25 cellular contexts compared by ENCODE assay signal in the genomic region with DNA sequence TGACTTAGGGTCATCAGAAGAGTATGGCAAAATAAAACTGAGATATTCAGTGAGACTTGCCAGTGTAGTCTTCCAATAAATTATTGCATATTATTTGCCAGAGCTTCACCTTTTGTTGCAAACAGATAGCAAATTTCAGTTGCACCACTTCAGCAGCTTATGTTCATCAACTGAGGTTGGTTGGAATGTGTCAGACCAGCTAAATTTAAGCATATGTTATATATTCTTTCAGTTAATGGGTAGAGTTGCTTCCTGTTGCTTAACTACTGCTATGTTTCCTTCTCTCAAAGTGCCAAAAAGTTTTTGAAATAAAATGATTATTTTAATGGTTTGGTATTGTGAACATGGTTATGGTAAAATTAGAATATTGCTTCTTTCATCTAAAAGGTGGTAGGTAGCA.
DNase-seq lines count a peak whose midpoint lies in the region; ATAC-seq and TF ChIP-seq lines count a peak whose summit lies in the region.
"Had no signal": no experiment of that assay in that cellular context is flagged by ENCODE, and none has a peak within 500 bp of the region (broad histone marks: within the 10 kb centered on the region; RNA-seq: fewer than 3 reads in every experiment).

No MANE protein-coding gene starts in this region.

- H3K9ac ChIP-seq in BLaER1 treated with 17β-estradiol and CSF1 and Interleukin-3, amounts not matched to agents 10 nM and 100 nM, result no peak overlapping the region

- peaks cover 0 to 26% (median 19%) of the 10 kb centered on the region in 11 experiments; a peak in 15 of 22 replicates for H3K9me3 ChIP-seq in BLaER1 treated with 17β-estradiol and CSF1 and Interleukin-3, amounts not matched to agents 10 nM and 100 nM (replicated peaks in 1 of 11)
- H3K9me3 ChIP-seq in Panc1 (ENCODE audit: control insufficient read depth, insufficient read depth, low read depth, low read length), result no peaks in the 10 kb centered on the region
- H3K9me3 ChIP-seq: HAP-1, SJSA1, suprapubic skin had no signal

- H3K4me1 ChIP-seq in BLaER1 treated with 17β-estradiol and CSF1 and Interleukin-3, amounts not matched to agents 10 nM and 100 nM, result peaks cover 21 to 51% (median 27%) of the 10 kb centered on the region in 10 experiments
- H3K4me1 ChIP-seq in Panc1 (ENCODE audit: control insufficient read depth, insufficient read depth, low read length), result peaks cover 59% of the 10 kb centered on the region
- H3K4me1 ChIP-seq: HAP-1, SJSA1, suprapubic skin had no signal

- no peaks in the 10 kb centered on the region for H3K27me3 Mint-ChIP-seq in activated CD4-positive, alpha-beta memory T cell treated with anti-CD3 and anti-CD28 coated beads, Interleukin-2, amount 10 ng/mL, durations not matched to agents 7 days and 5 days
- H3K27me3 Mint-ChIP-seq: central memory CD8-positive, alpha-beta T cell; stimulated activated memory B cell treated with anti-CD40 and anti-IgM and Interleukin-4, amounts not matched to agents 10 μg/mL and 1 μg/mL and 100 μg/mL, for 72 hours had no signal

- H3K4me2 ChIP-seq in BLaER1 treated with 17β-estradiol and CSF1 and Interleukin-3, amounts not matched to agents 10 nM and 100 nM, result peak overlapping the region; percentile 6 to 60 (median 44); a peak in 17 of 22 replicates

- intact Hi-C loops in Panc1 (cut with micrococcal nuclease; ENCODE audit: unreplicated experiment), result no loop called here

- peaks cover 0 to 97% (median 39%) of the 10 kb centered on the region in 11 experiments; a peak in 14 of 22 replicates for H4K20me1 ChIP-seq in BLaER1 treated with 17β-estradiol and CSF1 and Interleukin-3, amounts not matched to agents 10 nM and 100 nM

- no peak for TF ChIP-seq CTCF in Panc1 (IDR thresholded peaks at IDR 0.05)

- H3K4me3 Mint-ChIP-seq in activated CD4-positive, alpha-beta memory T cell treated with anti-CD3 and anti-CD28 coated beads, Interleukin-2, amount 10 ng/mL, durations not matched to agents 7 days and 5 days, result no peak overlapping the region
- H3K4me3 Mint-ChIP-seq: CD8-positive, alpha-beta T cell; central memory CD8-positive, alpha-beta T cell; stimulated activated memory B cell treated with anti-CD40 and anti-IgM and Interleukin-4, amounts not matched to agents 10 μg/mL and 1 μg/mL and 100 μg/mL, for 72 hours had no signal

- H3K27me3 ChIP-seq in BLaER1 treated with 17β-estradiol and CSF1 and Interleukin-3, amounts not matched to agents 10 nM and 100 nM, result no peaks in the 10 kb centered on the region
- H3K27me3 ChIP-seq in Panc1 (ENCODE audit: control insufficient read depth, insufficient read depth, low read length), result no peaks in the 10 kb centered on the region
- H3K27me3 ChIP-seq: dorsolateral prefrontal cortex, SJSA1, suprapubic skin had no signal

- no peak overlapping the region for H3K27ac Mint-ChIP-seq in activated naive CD4-positive, alpha-beta T cell treated with anti-CD3 and anti-CD28 coated beads, Interleukin-2, amount 50 U/mL, for 72 hours
- H3K27ac Mint-ChIP-seq in activated CD4-positive, alpha-beta memory T cell treated with anti-CD3 and anti-CD28 coated beads, Interleukin-2, amount 10 ng/mL, durations not matched to agents 7 days and 5 days, result no peak overlapping the region
- H3K27ac Mint-ChIP-seq: CD8-positive, alpha-beta T cell; stimulated activated memory B cell treated with anti-CD40 and anti-IgM and Interleukin-4, amounts not matched to agents 10 μg/mL and 1 μg/mL and 100 μg/mL, for 72 hours had no signal

- no peaks in the 10 kb centered on the region for H3K36me3 Mint-ChIP-seq in activated naive CD4-positive, alpha-beta T cell treated with anti-CD3 and anti-CD28 coated beads, Interleukin-2, amount 50 U/mL, for 72 hours
- H3K36me3 Mint-ChIP-seq in activated CD4-positive, alpha-beta memory T cell treated with anti-CD3 and anti-CD28 coated beads, Interleukin-2, amount 10 ng/mL, durations not matched to agents 7 days and 5 days (ENCODE audit: low read depth), result no peaks in the 10 kb centered on the region

- H3K4me3 ChIP-seq in BLaER1 treated with 17β-estradiol and CSF1 and Interleukin-3, amounts not matched to agents 10 nM and 100 nM, result no peak overlapping the region
- H3K4me3 ChIP-seq in Panc1 (ENCODE audit: low read depth in 2 of 2, low read length in 2 of 2), result no peak overlapping the region
- H3K4me3 ChIP-seq: dorsolateral prefrontal cortex, HAP-1, SJSA1, skin epidermis, suprapubic skin had no signal

- BruUV-seq in Panc1 (replicated peaks; lab: Mats Ljungman, UMichigan), result no TSS peak

- peak overlapping the region in 2 of 11 experiments; percentile 8 to 28; a peak in 1 of 22 replicates for H3K27ac ChIP-seq in BLaER1 treated with 17β-estradiol and CSF1 and Interleukin-3, amounts not matched to agents 10 nM and 100 nM
- H3K27ac ChIP-seq in Panc1 (ENCODE audit: low read length), result peak overlapping the region; percentile 88
- H3K27ac ChIP-seq: SJSA1, skin epidermis, suprapubic skin had no signal

- POLR2A ChIA-PET in Panc1 (lab: Charles Lee), result no interaction called here
- POLR2A ChIA-PET in activated CD4-positive, alpha-beta memory T cell treated with anti-CD3 and anti-CD28 coated beads, Interleukin-2, amount 10 ng/mL, durations not matched to agents 7 days and 5 days (lab: Charles Lee), result no interaction called here

- in situ Hi-C loops in Panc1 (cut with HindIII; ENCODE audit: low pct_unique_long_range_greater_than_20kb, low sequenced_read_pairs), result no loop called here

- H3K9me3 Mint-ChIP-seq in activated naive CD4-positive, alpha-beta T cell treated with anti-CD3 and anti-CD28 coated beads, Interleukin-2, amount 50 U/mL, for 72 hours, result no peaks in the 10 kb centered on the region
- H3K9me3 Mint-ChIP-seq in activated CD4-positive, alpha-beta memory T cell treated with anti-CD3 and anti-CD28 coated beads, Interleukin-2, amount 10 ng/mL, durations not matched to agents 7 days and 5 days, result no peaks in the 10 kb centered on the region
- H3K9me3 Mint-ChIP-seq: CD8-positive, alpha-beta T cell; central memory CD8-positive, alpha-beta T cell; stimulated activated memory B cell treated with anti-CD40 and anti-IgM and Interleukin-4, amounts not matched to agents 10 μg/mL and 1 μg/mL and 100 μg/mL, for 72 hours had no signal

- CTCF ChIA-PET in Panc1 (lab: Charles Lee), result no interaction called here
- CTCF ChIA-PET in activated CD4-positive, alpha-beta memory T cell treated with anti-CD3 and anti-CD28 coated beads, Interleukin-2, amount 10 ng/mL, durations not matched to agents 7 days and 5 days (lab: Charles Lee), result no interaction called here

- ATAC-seq in GM21619 (IDR thresholded peaks at IDR 0.05; ENCODE audit: unreplicated experiment) (peak; percentile 61), HG03460 (IDR thresholded peaks at IDR 0.05; ENCODE audit: unreplicated experiment) (peak; percentile 68), Panc1 (no peak), GM21381 (IDR thresholded peaks at IDR 0.05; ENCODE audit: unreplicated experiment) (no peak)
- no peak for ATAC-seq in activated naive CD4-positive, alpha-beta T cell treated with anti-CD3 and anti-CD28 coated beads, Interleukin-2, amount 50 U/mL, for 72 hours
- ATAC-seq: CD8-positive, alpha-beta T cell; PC-3; stimulated activated memory B cell treated with anti-CD40 and anti-IgM and Interleukin-4, amounts not matched to agents 10 μg/mL and 1 μg/mL and 100 μg/mL, for 72 hours had no signal

- no peaks in the 10 kb centered on the region for H3K4me1 Mint-ChIP-seq in activated CD4-positive, alpha-beta memory T cell treated with anti-CD3 and anti-CD28 coated beads, Interleukin-2, amount 10 ng/mL, durations not matched to agents 7 days and 5 days

- DNase-seq in Panc1 (ENCODE audit: low read depth, low spot score) (no peak), ureter (ENCODE audit: low spot score) (no peak)
- no peak for DNase-seq in activated naive CD4-positive, alpha-beta T cell treated with anti-CD3 and anti-CD28 coated beads, Interleukin-2, amount 50 U/mL, for 72 hours (ENCODE audit: low spot score in 2 of 2)
- no peak for DNase-seq in activated CD4-positive, alpha-beta memory T cell treated with anti-CD3 and anti-CD28 coated beads, Interleukin-2, amount 10 ng/mL, durations not matched to agents 7 days and 5 days
- DNase-seq: activated CD4-positive, alpha-beta T cell treated with anti-CD3 and anti-CD28 coated beads for 4 hours; activated naive CD4-positive, alpha-beta T cell treated with anti-CD3 and anti-CD28 coated beads, Interleukin-2, amount 50 U/mL, for 16 hours; CD8-positive, alpha-beta T cell; DMS153; dorsolateral prefrontal cortex; mesendoderm; NCI-H69; nucleus accumbens; PC-3; stimulated activated CD4-positive, alpha-beta T cell treated with anti-CD3 and anti-CD28 coated beads, Interleukin-2, amount 100 ng/mL, for 24 hours; T-helper 2 cell had no signal

- peaks cover 16 to 65% (median 48%) of the 10 kb centered on the region in 11 experiments; a peak in 21 of 22 replicates for H3K36me3 ChIP-seq in BLaER1 treated with 17β-estradiol and CSF1 and Interleukin-3, amounts not matched to agents 10 nM and 100 nM
- H3K36me3 ChIP-seq in Panc1 (ENCODE audit: control insufficient read depth, insufficient read depth, low read length), result no peaks in the 10 kb centered on the region; the same call in 1 of the 2 replicates
- H3K36me3 ChIP-seq: HAP-1, SJSA1, suprapubic skin had no signal

Comparison
In these comparisons a context has a peak if more than half of its experiments do, and no peak if none do; other contexts are left out.
1. ATAC-seq: peak in GM21619 (single experiment) and HG03460 (single experiment); none in Panc1 (single experiment), GM21381 (single experiment) and activated naive CD4-positive, alpha-beta T cell treated with anti-CD3 and anti-CD28 coated beads, Interleukin-2, amount 50 U/mL, for 72 hours (0 of 2).